Comparison of ENCODE assay signal across 1 cellular context in genomic region chr5:17405976-17406876, GRCh38.
TF ChIP-seq lines count a peak whose summit lies in the region.

No MANE protein-coding gene starts in this region.

TF ChIP-seq in HEK293, 187 proteins besides CTCF, POLR2A, EP300 and RAD21 (continued from another document):
- TF ChIP-seq, protein P1, sequence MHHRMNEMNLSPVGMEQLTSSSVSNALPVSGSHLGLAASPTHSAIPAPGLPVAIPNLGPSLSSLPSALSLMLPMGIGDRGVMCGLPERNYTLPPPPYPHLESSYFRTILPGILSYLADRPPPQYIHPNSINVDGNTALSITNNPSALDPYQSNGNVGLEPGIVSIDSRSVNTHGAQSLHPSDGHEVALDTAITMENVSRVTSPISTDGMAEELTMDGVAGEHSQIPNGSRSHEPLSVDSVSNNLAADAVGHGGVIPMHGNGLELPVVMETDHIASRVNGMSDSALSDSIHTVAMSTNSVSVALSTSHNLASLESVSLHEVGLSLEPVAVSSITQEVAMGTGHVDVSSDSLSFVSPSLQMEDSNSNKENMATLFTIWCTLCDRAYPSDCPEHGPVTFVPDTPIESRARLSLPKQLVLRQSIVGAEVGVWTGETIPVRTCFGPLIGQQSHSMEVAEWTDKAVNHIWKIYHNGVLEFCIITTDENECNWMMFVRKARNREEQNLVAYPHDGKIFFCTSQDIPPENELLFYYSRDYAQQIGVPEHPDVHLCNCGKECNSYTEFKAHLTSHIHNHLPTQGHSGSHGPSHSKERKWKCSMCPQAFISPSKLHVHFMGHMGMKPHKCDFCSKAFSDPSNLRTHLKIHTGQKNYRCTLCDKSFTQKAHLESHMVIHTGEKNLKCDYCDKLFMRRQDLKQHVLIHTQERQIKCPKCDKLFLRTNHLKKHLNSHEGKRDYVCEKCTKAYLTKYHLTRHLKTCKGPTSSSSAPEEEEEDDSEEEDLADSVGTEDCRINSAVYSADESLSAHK (tag by site-specific recombination; IDR thresholded peaks at IDR 0.05): no peak
- TF ChIP-seq, protein P2, sequence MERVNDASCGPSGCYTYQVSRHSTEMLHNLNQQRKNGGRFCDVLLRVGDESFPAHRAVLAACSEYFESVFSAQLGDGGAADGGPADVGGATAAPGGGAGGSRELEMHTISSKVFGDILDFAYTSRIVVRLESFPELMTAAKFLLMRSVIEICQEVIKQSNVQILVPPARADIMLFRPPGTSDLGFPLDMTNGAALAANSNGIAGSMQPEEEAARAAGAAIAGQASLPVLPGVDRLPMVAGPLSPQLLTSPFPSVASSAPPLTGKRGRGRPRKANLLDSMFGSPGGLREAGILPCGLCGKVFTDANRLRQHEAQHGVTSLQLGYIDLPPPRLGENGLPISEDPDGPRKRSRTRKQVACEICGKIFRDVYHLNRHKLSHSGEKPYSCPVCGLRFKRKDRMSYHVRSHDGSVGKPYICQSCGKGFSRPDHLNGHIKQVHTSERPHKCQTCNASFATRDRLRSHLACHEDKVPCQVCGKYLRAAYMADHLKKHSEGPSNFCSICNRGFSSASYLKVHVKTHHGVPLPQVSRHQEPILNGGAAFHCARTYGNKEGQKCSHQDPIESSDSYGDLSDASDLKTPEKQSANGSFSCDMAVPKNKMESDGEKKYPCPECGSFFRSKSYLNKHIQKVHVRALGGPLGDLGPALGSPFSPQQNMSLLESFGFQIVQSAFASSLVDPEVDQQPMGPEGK (tag by site-specific recombination; IDR thresholded peaks at IDR 0.05): no peak
- no peak for TF ChIP-seq GLIS2 (tag by site-specific recombination; IDR thresholded peaks at IDR 0.05)
- peak; percentile 72 for TF ChIP-seq OSR2 (tag by site-specific recombination; IDR thresholded peaks at IDR 0.05)
- TF ChIP-seq ZNF514 (tag by site-specific recombination; IDR thresholded peaks at IDR 0.05): no peak
- TF ChIP-seq ZBTB17 (tag by site-specific recombination; IDR thresholded peaks at IDR 0.05): peak; percentile 85
- TF ChIP-seq ZNF16 (tag by site-specific recombination; IDR thresholded peaks at IDR 0.05; ENCODE audit: low read depth): no peak
- no peak for TF ChIP-seq ZNF169 (tag by site-specific recombination; IDR thresholded peaks at IDR 0.05)
